In genomic region chr4:42953316-42953715, GRCh38 we compare ENCODE assay signal across 22 cellular contexts.
"Had no signal": no experiment of that assay in that cellular context is flagged by ENCODE, and none has a peak within 500 bp of the region (broad histone marks: within the 10 kb centered on the region; RNA-seq: fewer than 3 reads in every experiment).

No MANE protein-coding gene starts in this region.

- H3K79me2 ChIP-seq: parathyroid adenoma had no signal

- H3K4me3 ChIP-seq: gastroesophageal sphincter, lung, neural progenitor cell, right lobe of liver, suprapubic skin, transverse colon, vagina had no signal

- H3K4me1 ChIP-seq: foreskin keratinocyte, gastroesophageal sphincter, neural progenitor cell, parathyroid adenoma, right lobe of liver, suprapubic skin, transverse colon, vagina had no signal

- ATAC-seq: esophagus mucosa; foreskin keratinocyte; gastroesophageal sphincter; left lobe of liver; naive thymus-derived CD4-positive, alpha-beta T cell; right lobe of liver; stimulated activated naive B cell treated with anti-CD40 and anti-IgM and Interleukin-4, amounts not matched to agents 10 μg/mL and 1 μg/mL and 100 μg/mL, for 72 hours; stimulated activated naive CD8-positive, alpha-beta T cell treated with anti-CD3 and anti-CD28 coated beads, Interleukin-15, amount 100 ng/mL, for 72 hours had no signal

- H3K4me2 ChIP-seq: neural progenitor cell had no signal

- H3K27ac ChIP-seq: epithelial cell of prostate, foreskin keratinocyte, gastroesophageal sphincter, neural progenitor cell, parathyroid adenoma, right lobe of liver, suprapubic skin, transverse colon, vagina had no signal

- H3K9ac ChIP-seq: neural progenitor cell, parathyroid adenoma had no signal

- H3K36me3 ChIP-seq: gastroesophageal sphincter, neural progenitor cell, right lobe of liver, suprapubic skin, transverse colon, vagina had no signal

- DNase-seq: effector CD8-positive, alpha-beta T cell; endodermal cell; foreskin keratinocyte; hypothalamus; midbrain; naive thymus-derived CD4-positive, alpha-beta T cell; right lobe of liver; small intestine; stimulated activated CD4-positive, alpha-beta T cell treated with anti-CD3 and anti-CD28 coated beads, Interleukin-15, amount 100 ng/mL, for 24 hours; stimulated activated CD4-positive, alpha-beta T cell treated with anti-CD3 and anti-CD28 coated beads, Interleukin-2, amount 100 ng/mL, for 48 hours; stimulated activated naive B cell treated with anti-CD40 and anti-IgM and Interleukin-4, amounts not matched to agents 10 μg/mL and 1 μg/mL and 100 μg/mL, for 72 hours; stimulated activated naive CD8-positive, alpha-beta T cell treated with anti-CD3 and anti-CD28 coated beads, Interleukin-15, amount 100 ng/mL, for 72 hours; transverse colon had no signal

- H3K9me3 ChIP-seq: gastroesophageal sphincter, right lobe of liver, suprapubic skin, transverse colon, vagina had no signal

- H2AFZ ChIP-seq: neural progenitor cell, parathyroid adenoma had no signal

- H3K27me3 ChIP-seq: foreskin keratinocyte, gastroesophageal sphincter, neural progenitor cell, right lobe of liver, suprapubic skin, transverse colon, vagina had no signal
